14 cellular contexts compared by ENCODE assay signal in genomic region chr3:34351857-34352545, GRCh38.
"Had no signal": no experiment of that assay in that cellular context is flagged by ENCODE, and none has a peak within 500 bp of the region (broad histone marks: within the 10 kb centered on the region; RNA-seq: fewer than 3 reads in every experiment).

No MANE protein-coding gene starts in this region.

- H3K9me3 Mint-ChIP-seq: activated T-helper 1 cell treated with anti-CD3 and anti-CD28 coated beads, Interleukin-12 subunit alpha, Interleukin-12 subunit beta, Interleukin-2, Interleukin-4 antibody, amounts not matched to agents 30 ng/mL and 10 ng/mL and 1 ng/mL, durations not matched to agents 14 hours and 24 hours and 36 hours; nephron had no signal

- H3K36me3 ChIP-seq: esophagus squamous epithelium had no signal

- H3K27ac ChIP-seq: esophagus squamous epithelium, testis, VCaP had no signal

- ATAC-seq: activated CD8-positive, alpha-beta T cell treated with anti-CD3 and anti-CD28 coated beads, Interleukin-2, amount 10 ng/mL, durations not matched to agents 7 days and 5 days; left colon; stimulated activated naive CD8-positive, alpha-beta T cell treated with anti-CD3 and anti-CD28 coated beads, Interleukin-15, Interleukin-2, amounts not matched to agents 100 U/mL and 50 U/mL, for 24 hours had no signal

- H3K9me3 ChIP-seq: esophagus squamous epithelium, testis had no signal

- DNase-seq: activated CD8-positive, alpha-beta T cell treated with anti-CD3 and anti-CD28 coated beads, Interleukin-2, amount 10 ng/mL, durations not matched to agents 7 days and 5 days; activated naive CD4-positive, alpha-beta T cell; aorta; esophagus squamous epithelium; foreskin fibroblast; glutamatergic neuron; left colon; mammary epithelial cell; stimulated activated CD4-positive, alpha-beta T cell treated with anti-CD3 and anti-CD28 coated beads, Interleukin-2, amount 100 ng/mL, for 48 hours; stimulated activated naive CD8-positive, alpha-beta T cell treated with anti-CD3 and anti-CD28 coated beads, Interleukin-15, Interleukin-2, amounts not matched to agents 100 U/mL and 50 U/mL, for 24 hours; testis had no signal

- H3K27me3 ChIP-seq: esophagus squamous epithelium, testis had no signal

- H3K4me3 Mint-ChIP-seq: activated CD8-positive, alpha-beta T cell treated with anti-CD3 and anti-CD28 coated beads, Interleukin-2, amount 10 ng/mL, durations not matched to agents 7 days and 5 days; activated T-helper 1 cell treated with anti-CD3 and anti-CD28 coated beads, Interleukin-12 subunit alpha, Interleukin-12 subunit beta, Interleukin-2, Interleukin-4 antibody, amounts not matched to agents 30 ng/mL and 10 ng/mL and 1 ng/mL, durations not matched to agents 14 hours and 24 hours and 36 hours; nephron had no signal

- H3K4me3 ChIP-seq: esophagus squamous epithelium, testis had no signal

- H3K27ac Mint-ChIP-seq: activated CD8-positive, alpha-beta T cell treated with anti-CD3 and anti-CD28 coated beads, Interleukin-2, amount 10 ng/mL, durations not matched to agents 7 days and 5 days; activated T-helper 1 cell treated with anti-CD3 and anti-CD28 coated beads, Interleukin-12 subunit alpha, Interleukin-12 subunit beta, Interleukin-2, Interleukin-4 antibody, amounts not matched to agents 30 ng/mL and 10 ng/mL and 1 ng/mL, durations not matched to agents 14 hours and 24 hours and 36 hours; nephron had no signal

- H3K4me1 ChIP-seq: testis had no signal
